Comparison of ENCODE assay signal across 1 cellular context in the genomic region with DNA sequence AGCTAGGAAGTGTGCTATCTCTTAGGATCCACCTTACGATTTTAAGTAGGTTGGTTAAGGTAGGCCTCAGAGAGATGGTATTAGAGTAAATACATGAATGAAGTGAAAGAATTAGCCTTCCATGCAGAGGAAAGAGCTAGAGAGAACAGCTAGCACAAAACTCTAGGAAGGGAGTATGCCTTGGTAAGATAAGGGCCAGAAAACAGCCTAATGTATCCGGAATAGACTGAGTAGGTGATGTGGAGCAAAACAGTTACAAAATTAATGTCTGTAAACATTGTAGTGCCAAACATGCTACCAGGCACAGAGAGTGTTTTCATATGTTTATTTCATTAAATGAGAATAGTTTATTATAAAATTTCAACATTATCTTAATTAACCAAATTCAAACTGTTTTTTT.
TF ChIP-seq lines count a peak whose summit lies in the region.

No MANE protein-coding gene starts in this region.

TF ChIP-seq in K562, 482 proteins besides CTCF, POLR2A, EP300 and RAD21:
- no peak for TF ChIP-seq TFE3 (CRISPR knock-in tag; IDR thresholded peaks at IDR 0.05)
- TF ChIP-seq RBM34 (IDR thresholded peaks at IDR 0.05; ENCODE audit: borderline replicate concordance, insufficient read depth, low read length) = no peak
- TF ChIP-seq FOXM1 (IDR thresholded peaks at IDR 0.05; ENCODE audit: low read depth) = no peak
- no peak for TF ChIP-seq FOXM1 (CRISPR knock-in tag; IDR thresholded peaks at IDR 0.05; ENCODE audit: low read depth)
- TF ChIP-seq RREB1 (CRISPR knock-in tag; IDR thresholded peaks at IDR 0.05) = no peak
- TF ChIP-seq KDM1A (IDR thresholded peaks at IDR 0.05) = no peak
- no peak for TF ChIP-seq ZNF77 (CRISPR knock-in tag; IDR thresholded peaks at IDR 0.05)
- peak; percentile 60 for TF ChIP-seq ARID1B (IDR thresholded peaks at IDR 0.05)
- no peak for TF ChIP-seq FOXJ2 (tag; IDR thresholded peaks at IDR 0.05)
- no peak for TF ChIP-seq ZNF408 (CRISPR knock-in tag; IDR thresholded peaks at IDR 0.05; ENCODE audit: low read depth)
- TF ChIP-seq FOXA3 (CRISPR knock-in tag; conservative IDR thresholded peaks at IDR 0.05 in 1 of 2, IDR thresholded peaks at IDR 0.05 in 1 of 2) = no peak
- TF ChIP-seq TFAP4 (CRISPR knock-in tag; IDR thresholded peaks at IDR 0.05; ENCODE audit: borderline replicate concordance) = no peak
- 0 out of 2 replicates have a peak, but pooled peaks have one; percentile 23 for TF ChIP-seq SMARCA4 (IDR thresholded peaks at IDR 0.05)
- TF ChIP-seq TCF3 (CRISPR knock-in tag; IDR thresholded peaks at IDR 0.05) = 0 out of 2 replicates have a peak, but pooled peaks have one; percentile 25
- no peak for TF ChIP-seq ESRRB (CRISPR knock-in tag; IDR thresholded peaks at IDR 0.05; ENCODE audit: borderline replicate concordance)
- TF ChIP-seq MEF2A (IDR thresholded peaks at IDR 0.05; ENCODE audit: control insufficient read depth, low read depth, low read length) = no peak
- no peak for TF ChIP-seq SMAD1 (IDR thresholded peaks at IDR 0.05; ENCODE audit: low read depth, low read length, partially characterized antibody)
- no peak for TF ChIP-seq ADNP (tag; IDR thresholded peaks at IDR 0.05)
- TF ChIP-seq NEUROD1 (IDR thresholded peaks at IDR 0.05; ENCODE audit: borderline replicate concordance, low read depth, low read length, partially characterized antibody) = no peak
- TF ChIP-seq EZH2 (IDR thresholded peaks at IDR 0.05; ENCODE audit: borderline replicate concordance, low read depth, low read length) = no peak
- TF ChIP-seq, protein P1, sequence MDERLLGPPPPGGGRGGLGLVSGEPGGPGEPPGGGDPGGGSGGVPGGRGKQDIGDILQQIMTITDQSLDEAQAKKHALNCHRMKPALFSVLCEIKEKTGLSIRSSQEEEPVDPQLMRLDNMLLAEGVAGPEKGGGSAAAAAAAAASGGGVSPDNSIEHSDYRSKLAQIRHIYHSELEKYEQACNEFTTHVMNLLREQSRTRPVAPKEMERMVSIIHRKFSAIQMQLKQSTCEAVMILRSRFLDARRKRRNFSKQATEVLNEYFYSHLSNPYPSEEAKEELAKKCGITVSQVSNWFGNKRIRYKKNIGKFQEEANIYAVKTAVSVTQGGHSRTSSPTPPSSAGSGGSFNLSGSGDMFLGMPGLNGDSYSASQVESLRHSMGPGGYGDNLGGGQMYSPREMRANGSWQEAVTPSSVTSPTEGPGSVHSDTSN (CRISPR knock-in tag; IDR thresholded peaks at IDR 0.05; ENCODE audit: low read depth) = no peak
- TF ChIP-seq, protein P1 (tag; conservative IDR thresholded peaks at IDR 0.05; ENCODE audit: low read depth) = no peak
- no peak for TF ChIP-seq ZNF274 (IDR thresholded peaks at IDR 0.05; ENCODE audit: borderline replicate concordance, low read depth, low read length)
- no peak for TF ChIP-seq ZNF589 (CRISPR knock-in tag; IDR thresholded peaks at IDR 0.05; ENCODE audit: low read depth)
- TF ChIP-seq U2AF1 (optimal IDR thresholded peaks at IDR 0.05; ENCODE audit: low read depth, low read length) = no peak
- no peak for TF ChIP-seq BMI1 (IDR thresholded peaks at IDR 0.05; ENCODE audit: low read length)
- TF ChIP-seq CBFA2T3 (IDR thresholded peaks at IDR 0.05) = peak; percentile 30; the same call in 1 of the 2 replicates
- 0 out of 2 replicates have a peak, but pooled peaks have one; percentile 39 for TF ChIP-seq DPF2 (IDR thresholded peaks at IDR 0.05)
- TF ChIP-seq KDM2B (CRISPR knock-in tag; IDR thresholded peaks at IDR 0.05) = no peak
- TF ChIP-seq TEAD4 (IDR thresholded peaks at IDR 0.05; ENCODE audit: low read length) = 0 out of 2 replicates have a peak, but pooled peaks have one; percentile 31
- TF ChIP-seq TEAD4 (CRISPR knock-in tag; IDR thresholded peaks at IDR 0.05; ENCODE audit: borderline replicate concordance) = no peak
- TF ChIP-seq VEZF1 (CRISPR knock-in tag; IDR thresholded peaks at IDR 0.05) = no peak
- TF ChIP-seq C11orf30 (IDR thresholded peaks at IDR 0.05; ENCODE audit: low read depth) = no peak
- TF ChIP-seq ZNF143 (CRISPR knock-in tag; IDR thresholded peaks at IDR 0.05) = no peak
- TF ChIP-seq GTF2A2 (tag; IDR thresholded peaks at IDR 0.05) = no peak
